In the genomic region with DNA sequence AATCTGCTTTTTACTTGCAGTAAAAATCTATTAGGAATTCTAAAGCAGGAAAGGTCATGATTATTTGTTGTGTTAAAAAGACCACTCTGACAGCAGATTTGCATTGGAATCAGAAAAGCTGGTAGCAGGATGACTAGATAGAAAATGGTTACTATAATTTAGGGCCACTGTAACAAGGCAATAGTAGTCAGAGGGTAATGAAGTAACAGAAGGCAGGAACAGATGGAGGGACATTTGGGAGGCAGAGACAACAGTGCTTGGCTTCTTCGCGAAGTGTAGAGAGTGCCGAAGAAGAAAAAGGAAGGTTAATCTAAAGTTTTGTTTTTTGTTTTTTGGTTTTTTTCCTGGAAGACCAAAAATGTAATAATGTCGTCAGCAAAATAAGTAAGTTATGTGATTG, we compare ENCODE assay signal across 19 cellular contexts.
"Had no signal": no experiment of that assay in that cellular context is flagged by ENCODE, and none has a peak within 500 bp of the region (broad histone marks: within the 10 kb centered on the region; RNA-seq: fewer than 3 reads in every experiment).

No MANE protein-coding gene starts in this region.

- H3K36me3 ChIP-seq: esophagus squamous epithelium had no signal

- H3K27ac ChIP-seq: coronary artery, esophagus squamous epithelium, psoas muscle, testis, VCaP had no signal

- H3K36me3 Mint-ChIP-seq: activated CD8-positive, alpha-beta memory T cell treated with anti-CD3 and anti-CD28 coated beads, Interleukin-2, amount 10 ng/mL, durations not matched to agents 7 days and 5 days; activated naive CD8-positive, alpha-beta T cell treated with anti-CD3 and anti-CD28 coated beads, Interleukin-2, amount 10 ng/mL, durations not matched to agents 7 days and 5 days; memory B cell; naive B cell; type B pancreatic cell had no signal

- H3K27me3 ChIP-seq: esophagus squamous epithelium, testis had no signal

- H3K27ac Mint-ChIP-seq: activated CD8-positive, alpha-beta memory T cell treated with anti-CD3 and anti-CD28 coated beads, Interleukin-2, amount 10 ng/mL, durations not matched to agents 7 days and 5 days; activated naive CD8-positive, alpha-beta T cell treated with anti-CD3 and anti-CD28 coated beads, Interleukin-2, amount 10 ng/mL, durations not matched to agents 7 days and 5 days; immature natural killer cell; memory B cell; naive B cell; type B pancreatic cell had no signal

- DNase-seq: activated CD4-positive, alpha-beta T cell treated with anti-CD3 and anti-CD28 coated beads for 1 hour; activated CD4-positive, alpha-beta T cell treated with anti-CD3 and anti-CD28 coated beads, Interleukin-2, amount 50 U/mL, for 4 hours; activated CD8-positive, alpha-beta memory T cell treated with anti-CD3 and anti-CD28 coated beads, Interleukin-2, amount 10 ng/mL, durations not matched to agents 7 days and 5 days; activated naive CD4-positive, alpha-beta T cell treated with Interleukin-2 at 50 U/mL for 16 hours; activated naive CD8-positive, alpha-beta T cell treated with anti-CD3 and anti-CD28 coated beads, Interleukin-2, amount 10 ng/mL, durations not matched to agents 7 days and 5 days; esophagus squamous epithelium; immature natural killer cell; mucosa of descending colon; naive B cell; psoas muscle; right cardiac atrium; stimulated activated CD4-positive, alpha-beta T cell treated with anti-CD3 and anti-CD28 coated beads, Interleukin-4, amount 100 ng/mL, for 1 hour; T-helper 2 cell; testis had no signal

- H3K4me3 ChIP-seq: coronary artery, esophagus squamous epithelium, mucosa of descending colon, psoas muscle, testis had no signal

- H3K27me3 Mint-ChIP-seq: activated CD8-positive, alpha-beta memory T cell treated with anti-CD3 and anti-CD28 coated beads, Interleukin-2, amount 10 ng/mL, durations not matched to agents 7 days and 5 days; activated naive CD8-positive, alpha-beta T cell treated with anti-CD3 and anti-CD28 coated beads, Interleukin-2, amount 10 ng/mL, durations not matched to agents 7 days and 5 days; memory B cell; naive B cell; type B pancreatic cell had no signal

- H3K4me3 Mint-ChIP-seq: activated CD8-positive, alpha-beta memory T cell treated with anti-CD3 and anti-CD28 coated beads, Interleukin-2, amount 10 ng/mL, durations not matched to agents 7 days and 5 days; activated naive CD8-positive, alpha-beta T cell treated with anti-CD3 and anti-CD28 coated beads, Interleukin-2, amount 10 ng/mL, durations not matched to agents 7 days and 5 days; immature natural killer cell; memory B cell; naive B cell; neural crest cell; type B pancreatic cell had no signal

- H3K4me1 Mint-ChIP-seq: activated CD8-positive, alpha-beta memory T cell treated with anti-CD3 and anti-CD28 coated beads, Interleukin-2, amount 10 ng/mL, durations not matched to agents 7 days and 5 days; activated naive CD8-positive, alpha-beta T cell treated with anti-CD3 and anti-CD28 coated beads, Interleukin-2, amount 10 ng/mL, durations not matched to agents 7 days and 5 days; immature natural killer cell; memory B cell; naive B cell; neural crest cell had no signal

- ATAC-seq: activated CD8-positive, alpha-beta memory T cell treated with anti-CD3 and anti-CD28 coated beads, Interleukin-2, amount 10 ng/mL, durations not matched to agents 7 days and 5 days; mucosa of descending colon; psoas muscle; right cardiac atrium had no signal

- H3K9me3 Mint-ChIP-seq: naive B cell had no signal

- H3K4me1 ChIP-seq: psoas muscle, testis had no signal

- H3K9me3 ChIP-seq: esophagus squamous epithelium, mucosa of descending colon, psoas muscle, testis had no signal
